In the genomic region with DNA sequence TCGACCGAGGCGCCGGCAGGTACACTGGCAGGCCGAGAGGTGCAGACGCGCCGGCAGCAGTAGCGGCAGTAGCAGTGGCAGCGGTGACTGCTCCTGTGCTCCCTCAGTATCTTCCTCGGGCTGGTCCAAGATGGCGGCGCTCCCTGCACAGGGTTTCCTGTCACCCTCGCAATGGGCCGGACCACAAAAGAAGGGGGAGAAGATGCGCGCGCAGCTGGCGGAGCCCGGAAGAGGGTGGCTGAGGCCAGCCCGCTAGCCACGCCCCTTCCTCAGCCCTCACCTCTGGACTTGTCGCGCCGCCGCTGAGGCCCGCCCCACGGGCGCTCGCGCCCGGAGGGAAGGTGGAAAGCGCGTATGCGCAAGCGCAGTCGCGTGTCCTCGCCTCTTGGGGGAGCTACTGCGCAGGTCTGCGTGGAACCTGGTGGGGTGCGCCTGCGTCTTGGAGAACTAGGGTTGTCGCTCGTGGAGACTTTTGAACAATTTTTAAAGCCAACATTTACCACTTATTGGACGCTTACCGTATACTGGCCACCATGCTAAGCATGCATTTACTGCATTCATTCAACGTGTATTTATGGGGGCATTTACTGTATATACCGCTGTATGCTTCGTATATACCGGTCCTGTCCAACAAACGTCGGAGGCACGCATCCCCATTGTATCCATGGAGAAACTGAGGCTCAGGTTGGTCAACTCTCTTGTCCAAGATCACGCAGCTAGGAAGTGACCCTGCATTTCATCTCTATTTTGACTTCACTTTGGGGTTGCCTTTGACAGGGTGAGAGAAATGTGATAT, we compare ENCODE assay signal across 8 cellular contexts. TPM values are rescaled to one million over a fixed set of nuclear protein-coding genes. Genes with fewer than 3 reads are reported as not detected.
A peak's percentile ranks its signal among the peaks of the same experiment; 100 is the strongest.
DNase-seq lines count a peak whose midpoint lies in the region; ATAC-seq, FAIRE-seq and TF ChIP-seq lines count a peak whose summit lies in the region.

Gene RAB14 (minus strand): TSS at position 132 of the 796 bp plus-strand sequence. CDS start 8,457 bp downstream, outside the sequence.

- TF ChIP-seq CTCF in GM12874 (IDR thresholded peaks at IDR 0.05; ENCODE audit: insufficient read depth, low read depth, low read length) (peak; percentile 68), pancreas (IDR thresholded peaks at IDR 0.05) (peak; percentile 21 to 57 (median 42)), tibial artery (IDR thresholded peaks at IDR 0.05) (peak; percentile 59 to 61)

- DNase-seq in NCI-H1417 (lab: John Stamatoyannopoulos, UW) (peak; percentile 97 to 100 (median 100)), SW 1271 (lab: John Stamatoyannopoulos, UW) (peak; percentile 95 to 99), Right ventricle myocardium inferior (ENCODE audit: missing footprints) (peak; percentile 100), pancreas (peak; percentile 100), tibial artery (peak; percentile 100)
- DNase-seq in activated naive CD8-positive, alpha-beta T cell treated with anti-CD3 and anti-CD28 coated beads, Interleukin-2, amount 50 U/mL, for 16 hours (ENCODE audit: low read depth, low spot score): peak; percentile 100

- WGBS in pancreas, 2 donors: 2% methylated on average over 53 to 55 of the region's 55 CpGs

- ATAC-seq in HG02763 (IDR thresholded peaks at IDR 0.05; ENCODE audit: unreplicated experiment) (peak; percentile 91), Right ventricle myocardium inferior (peak; percentile 98), pancreas (peak; percentile 93 to 97 (median 94))

- H3K9me3 ChIP-seq in pancreas (no peaks in the 10 kb centered on the region), tibial artery (no peaks in the 10 kb centered on the region)

- H3K36me3 ChIP-seq in pancreas (no peaks in the 10 kb centered on the region), tibial artery (no peaks in the 10 kb centered on the region)

- intact Hi-C loops in Right ventricle myocardium inferior (cut with DNase I) (no loop called here), pancreas (cut with DNase I) (no loop called here), tibial artery (cut with DNase I; ENCODE audit: low total_unique reads) (no loop called here)

- no peaks in the 10 kb centered on the region for H3K27me3 ChIP-seq in pancreas
- no peaks in the 10 kb centered on the region for H3K27me3 ChIP-seq in tibial artery

- peak; percentile 94 for FAIRE-seq in pancreas (lab: Jason Lieb, UNC)

- H3K4me1 ChIP-seq in pancreas: peaks cover 26 to 33% (median 28%) of the 10 kb centered on the region in 3 donors
- H3K4me1 ChIP-seq in tibial artery: peaks cover 0 to 42% (median 19%) of the 10 kb centered on the region in 4 donors

- H3K4me3 ChIP-seq in pancreas (peak within 1 kb of the TSS; percentile 83 to 91 (median 90)), tibial artery (peak within 1 kb of the TSS; percentile 92 to 99)

- peak within 1 kb of the TSS; percentile 74 to 94 (median 88) for H3K27ac ChIP-seq in pancreas
- peak within 1 kb of the TSS; percentile 97 to 98 for H3K27ac ChIP-seq in tibial artery

RNA-seq across cellular contexts. Expression of gene RAB14, which starts in this region (rescaled TPM):
- 52.6 TPM for total RNA-seq in Right ventricle myocardium inferior
- 10 to 100 TPM; 13.3 to 37.0 (median 25.2) TPM for total RNA-seq in pancreas
- polyA plus RNA-seq in pancreas: 10 to 100 TPM in 1 of 2 donors, 1 to 10 TPM in 1; 9.2 to 21.3 TPM

Comparison
In these comparisons a context has a peak if more than half of its experiments do, and no peak if none do; other contexts are left out.
1. Peak in every context shown above with its lines: DNase-seq, ATAC-seq, H3K4me3 ChIP-seq and H3K27ac ChIP-seq.